Comparison of ENCODE assay signal across 18 cellular contexts in genomic region chr12:66709893-66710292, GRCh38. TPM values are rescaled to one million over a fixed set of nuclear protein-coding genes. Genes with fewer than 3 reads are reported as not detected.
"Had no signal": no experiment of that assay in that cellular context is flagged by ENCODE, and none has a peak within 500 bp of the region (broad histone marks: within the 10 kb centered on the region; RNA-seq: fewer than 3 reads in every experiment).

No MANE protein-coding gene starts in this region.

- H3K4me1 ChIP-seq: gastroesophageal sphincter, heart right ventricle, lower lobe of right lung, sigmoid colon, testis, upper lobe of right lung had no signal

- H3K36me3 Mint-ChIP-seq: mesothelial cell of epicardium had no signal

- H3K4me1 Mint-ChIP-seq: endodermal cell, WTC11 had no signal

- DNase-seq: activated CD4-positive, alpha-beta T cell treated with anti-CD3 and anti-CD28 coated beads, Interleukin-2, amount 10 ng/mL, durations not matched to agents 24 days and 14 days; dorsolateral prefrontal cortex; endodermal cell; erythroblast; heart right ventricle; left cardiac atrium; lower lobe of right lung; ovary; sigmoid colon; spleen; stomach; testis; upper lobe of right lung had no signal

- H3K36me3 ChIP-seq: gastroesophageal sphincter, heart right ventricle, lower lobe of right lung, ovary, sigmoid colon, spleen, stomach, upper lobe of right lung had no signal

- H3K4me3 Mint-ChIP-seq: activated CD4-positive, alpha-beta T cell treated with anti-CD3 and anti-CD28 coated beads, Interleukin-2, amount 10 ng/mL, durations not matched to agents 24 days and 14 days; endodermal cell; mesothelial cell of epicardium; WTC11 had no signal

- FAIRE-seq: TTC549 had no signal

- ATAC-seq: gastroesophageal sphincter, heart right ventricle, left cardiac atrium, lower lobe of right lung, upper lobe of right lung, WTC11 had no signal

- H3K27me3 ChIP-seq: dorsolateral prefrontal cortex, gastroesophageal sphincter, heart right ventricle, ovary, sigmoid colon, spleen, stomach, testis, upper lobe of right lung had no signal

- H3K27ac Mint-ChIP-seq: activated CD4-positive, alpha-beta T cell treated with anti-CD3 and anti-CD28 coated beads, Interleukin-2, amount 10 ng/mL, durations not matched to agents 24 days and 14 days; endodermal cell had no signal

- H3K27ac ChIP-seq: dorsolateral prefrontal cortex, gastroesophageal sphincter, heart right ventricle, lower lobe of right lung, ovary, sigmoid colon, spleen, stomach, testis, upper lobe of right lung had no signal

- H3K4me3 ChIP-seq: dorsolateral prefrontal cortex, gastroesophageal sphincter, heart right ventricle, lower lobe of right lung, ovary, sigmoid colon, spleen, stomach, testis, upper lobe of right lung had no signal

- H3K9me3 ChIP-seq: lower lobe of right lung, ovary, sigmoid colon, testis, upper lobe of right lung had no signal

RNA-seq across cellular contexts. Expression of gene GRIP1, which starts 31.0 kb away (rescaled TPM):
- total RNA-seq: T-helper 2 cell treated with Interferon-gamma antibody and Interleukin-4, amounts not matched to agents 100 ng/mL and 5 ng/mL, for 36 hours had no signal
